In genomic region chr15:90571063-90571541, GRCh38 we compare ENCODE assay signal across 8 cellular contexts. TPM values are rescaled to one million over a fixed set of nuclear protein-coding genes. Genes with fewer than 3 reads are reported as not detected.
A peak's percentile ranks its signal among the peaks of the same experiment; 100 is the strongest.
DNase-seq lines count a peak whose midpoint lies in the region; ATAC-seq, FAIRE-seq and TF ChIP-seq lines count a peak whose summit lies in the region.

No MANE protein-coding gene starts in this region.

- peaks cover 77% of the 10 kb centered on the region for H3K4me1 Mint-ChIP-seq in activated CD8-positive, alpha-beta T cell treated with anti-CD3 and anti-CD28 coated beads for 36 hours (ENCODE audit: low read depth)

- peaks cover 38% of the 10 kb centered on the region for H3K36me3 Mint-ChIP-seq in activated CD8-positive, alpha-beta T cell treated with anti-CD3 and anti-CD28 coated beads for 36 hours (ENCODE audit: low read depth)

- H3K36me3 ChIP-seq in left lung = no peaks in the 10 kb centered on the region

- H3K27me3 ChIP-seq in left lung = no peaks in the 10 kb centered on the region

- peak overlapping the region; percentile 81 for H3K27ac Mint-ChIP-seq in activated CD8-positive, alpha-beta T cell treated with anti-CD3 and anti-CD28 coated beads for 36 hours

- POLR2A ChIA-PET in activated CD8-positive, alpha-beta T cell treated with anti-CD3 and anti-CD28 coated beads for 36 hours (lab: Charles Lee) = interaction anchor here (2.0 kb wide), 2 partner anchors 17 to 40 kb away, joined by 4 read pairs; no protein-coding TSS in a partner anchor

- TF ChIP-seq POLR2A in H54 (IDR thresholded peaks at IDR 0.05; ENCODE audit: low read depth, low read length) = no peak

- TF ChIP-seq CTCF in C4-2B (conservative IDR thresholded peaks at IDR 0.05) (no peak), left lung (IDR thresholded peaks at IDR 0.05) (no peak)
- TF ChIP-seq CTCF in activated CD8-positive, alpha-beta T cell treated with anti-CD3 and anti-CD28 coated beads for 36 hours (IDR thresholded peaks at IDR 0.05) = no peak

- peak overlapping the region in 1 of 2 donors; percentile 1 for H3K4me3 ChIP-seq in left lung

- peak overlapping the region; percentile 51 for H3K4me3 Mint-ChIP-seq in activated CD8-positive, alpha-beta T cell treated with anti-CD3 and anti-CD28 coated beads for 36 hours

- H3K4me1 ChIP-seq in left lung = peaks cover 0 to 54% of the 10 kb centered on the region in 2 donors

- peak; percentile 92 for FAIRE-seq in H54 (lab: Jason Lieb, UNC)

- intact Hi-C loops in activated CD8-positive, alpha-beta T cell treated with anti-CD3 and anti-CD28 coated beads for 36 hours (cut with micrococcal nuclease) = no loop called here
- intact Hi-C loops in left lung (cut with DNase I) = no loop called here

- no peaks in the 10 kb centered on the region for H3K9me3 ChIP-seq in left lung

- DNase-seq in H54 (ENCODE audit: insufficient read length, low spot score) (peak; percentile 23), left lung (peak in 1 of 2 donors; percentile 64), NCI-H510A treated with DMSO at 0.1 percent for 48 hours (lab: John Stamatoyannopoulos, UW) (no peak), GOT3 (lab: John Stamatoyannopoulos, UW) (no peak), HCEC 1CT (no peak)
- no peak for DNase-seq in activated CD8-positive, alpha-beta T cell treated with anti-CD3 and anti-CD28 coated beads for 36 hours
- no peak for DNase-seq in stimulated activated CD4-positive, alpha-beta T cell treated with anti-CD3 and anti-CD28 coated beads, Interleukin-4, amount 100 ng/mL, for 4 hours

- peaks cover 4% of the 10 kb centered on the region for H3K9me3 Mint-ChIP-seq in activated CD8-positive, alpha-beta T cell treated with anti-CD3 and anti-CD28 coated beads for 36 hours

- CTCF ChIA-PET in activated CD8-positive, alpha-beta T cell treated with anti-CD3 and anti-CD28 coated beads for 36 hours (lab: Charles Lee) = interaction anchor here (1.4 to 1.8 kb wide), 2 partner anchors 10 to 11 kb away, joined by 4 to 5 read pairs; no protein-coding TSS in a partner anchor

- H3K27ac ChIP-seq in C4-2B = peak overlapping the region; percentile 26; the same call in 1 of the 2 replicates
- H3K27ac ChIP-seq in left lung = peak overlapping the region; percentile 8 to 75

- no peak for ATAC-seq in activated CD8-positive, alpha-beta T cell treated with anti-CD3 and anti-CD28 coated beads for 36 hours
- ATAC-seq in left lung = peak; percentile 83

- H3K27me3 Mint-ChIP-seq in activated CD8-positive, alpha-beta T cell treated with anti-CD3 and anti-CD28 coated beads for 36 hours = no peaks in the 10 kb centered on the region

RNA-seq across cellular contexts. Expression of gene CRTC3, which starts 41.4 kb away (rescaled TPM):
- total RNA-seq in activated CD8-positive, alpha-beta T cell treated with anti-CD3 and anti-CD28 coated beads for 36 hours = 10 to 100 TPM; 27.1 to 28.7 TPM
- 10 to 100 TPM; 33.0 to 36.4 TPM for total RNA-seq in left lung
